In genomic region chr15:68479406-68479805, GRCh38 we compare ENCODE assay signal across 1 cellular context.
TF ChIP-seq lines count a peak whose summit lies in the region.

No MANE protein-coding gene starts in this region.

TF ChIP-seq in IMR-90, 13 proteins besides CTCF, POLR2A, EP300 and RAD21 (continued from another document):
- TF ChIP-seq CEBPB (IDR thresholded peaks at IDR 0.05; ENCODE audit: low read depth, low read length) (peak; percentile 89), BHLHE40 (IDR thresholded peaks at IDR 0.05; ENCODE audit: low read depth, low read length) (no peak), MAFK (IDR thresholded peaks at IDR 0.05; ENCODE audit: low read depth, low read length) (no peak)
